Comparison of ENCODE assay signal across 8 cellular contexts in genomic region chr16:19375561-19376158, GRCh38. TPM values are rescaled to one million over a fixed set of nuclear protein-coding genes. Genes with fewer than 3 reads are reported as not detected.
A peak's percentile ranks its signal among the peaks of the same experiment; 100 is the strongest.
DNase-seq lines count a peak whose midpoint lies in the region; TF ChIP-seq lines count a peak whose summit lies in the region.

No MANE protein-coding gene starts in this region.

- H3K27ac ChIP-seq in 22Rv1 = no peak overlapping the region

- H3K27ac Mint-ChIP-seq in activated CD4-positive, alpha-beta T cell treated with anti-CD3 and anti-CD28 coated beads, Interleukin-2, amount 10 ng/mL, durations not matched to agents 24 days and 14 days = no peak overlapping the region
- H3K27ac Mint-ChIP-seq in osteocyte (ENCODE audit: unreplicated experiment) = no peak overlapping the region

- no peaks in the 10 kb centered on the region for H3K36me3 Mint-ChIP-seq in activated CD4-positive, alpha-beta T cell treated with anti-CD3 and anti-CD28 coated beads, Interleukin-2, amount 10 ng/mL, durations not matched to agents 24 days and 14 days (ENCODE audit: low read depth)
- no peaks in the 10 kb centered on the region for H3K36me3 Mint-ChIP-seq in osteocyte (ENCODE audit: unreplicated experiment)

- TF ChIP-seq CTCF in 22Rv1 (IDR thresholded peaks at IDR 0.05) (peak; percentile 89), osteocyte (IDR thresholded peaks at IDR 0.05) (peak; percentile 89)

- H3K27me3 Mint-ChIP-seq in activated CD4-positive, alpha-beta T cell treated with anti-CD3 and anti-CD28 coated beads, Interleukin-2, amount 10 ng/mL, durations not matched to agents 24 days and 14 days = no peaks in the 10 kb centered on the region
- peaks cover 12% of the 10 kb centered on the region for H3K27me3 Mint-ChIP-seq in osteocyte (ENCODE audit: unreplicated experiment)

- H3K4me1 Mint-ChIP-seq in activated CD4-positive, alpha-beta T cell treated with anti-CD3 and anti-CD28 coated beads, Interleukin-2, amount 10 ng/mL, durations not matched to agents 24 days and 14 days = peaks cover 11% of the 10 kb centered on the region
- no peaks in the 10 kb centered on the region for H3K4me1 Mint-ChIP-seq in osteocyte (ENCODE audit: unreplicated experiment)

- no peaks in the 10 kb centered on the region for H3K9me3 Mint-ChIP-seq in activated CD4-positive, alpha-beta T cell treated with anti-CD3 and anti-CD28 coated beads, Interleukin-2, amount 10 ng/mL, durations not matched to agents 24 days and 14 days
- H3K9me3 Mint-ChIP-seq in osteocyte (ENCODE audit: unreplicated experiment) = no peaks in the 10 kb centered on the region

- peak; percentile 11 for DNase-seq in GM04504 (ENCODE audit: low read depth)
- peak; percentile 46 for DNase-seq in NCI-H1694 treated with DMSO at 0.1 percent for 48 hours (lab: John Stamatoyannopoulos, UW)
- peak; percentile 77 for DNase-seq in activated CD4-positive, alpha-beta T cell treated with anti-CD3 and anti-CD28 coated beads, Interleukin-2, amount 10 ng/mL, durations not matched to agents 24 days and 14 days
- peak; percentile 41 for DNase-seq in fibroblast of the conjunctiva (ENCODE audit: low read depth)
- no peak for DNase-seq in osteocyte (ENCODE audit: extremely low spot score, unreplicated experiment)
- DNase-seq in NCI-H128 (lab: John Stamatoyannopoulos, UW; ENCODE audit: unreplicated experiment) = no peak
- no peak for DNase-seq in central memory CD4-positive, alpha-beta T cell

- intact Hi-C loops in activated CD4-positive, alpha-beta T cell treated with anti-CD3 and anti-CD28 coated beads, Interleukin-2, amount 10 ng/mL, durations not matched to agents 24 days and 14 days (cut with micrococcal nuclease) = loop anchor here (1.0 to 2.0 kb wide), 3 partner anchors 153 to 289 kb away; no protein-coding TSS in a partner anchor

- H3K4me3 Mint-ChIP-seq in activated CD4-positive, alpha-beta T cell treated with anti-CD3 and anti-CD28 coated beads, Interleukin-2, amount 10 ng/mL, durations not matched to agents 24 days and 14 days = no peak overlapping the region
- no peak overlapping the region for H3K4me3 Mint-ChIP-seq in osteocyte (ENCODE audit: unreplicated experiment)

RNA-seq across cellular contexts. Expression of gene TMC5, which starts 42.0 kb away (rescaled TPM):
- total RNA-seq in activated CD4-positive, alpha-beta T cell treated with anti-CD3 and anti-CD28 coated beads, Interleukin-2, amount 10 ng/mL, durations not matched to agents 24 days and 14 days = not detected in 2 replicates
- total RNA-seq in osteocyte = not detected in 2 replicates

Comparison
In these comparisons a context has a peak if more than half of its experiments do, and no peak if none do; other contexts are left out.
1. DNase-seq: peak in GM04504 (single experiment), NCI-H1694 treated with DMSO at 0.1 percent for 48 hours (single experiment), activated CD4-positive, alpha-beta T cell treated with anti-CD3 and anti-CD28 coated beads, Interleukin-2, amount 10 ng/mL, durations not matched to agents 24 days and 14 days (single experiment) and fibroblast of the conjunctiva (single experiment); none in osteocyte (single experiment), NCI-H128 (single experiment) and central memory CD4-positive, alpha-beta T cell (single experiment).